ENCODE assay signal across 12 cellular contexts in the genomic region with DNA sequence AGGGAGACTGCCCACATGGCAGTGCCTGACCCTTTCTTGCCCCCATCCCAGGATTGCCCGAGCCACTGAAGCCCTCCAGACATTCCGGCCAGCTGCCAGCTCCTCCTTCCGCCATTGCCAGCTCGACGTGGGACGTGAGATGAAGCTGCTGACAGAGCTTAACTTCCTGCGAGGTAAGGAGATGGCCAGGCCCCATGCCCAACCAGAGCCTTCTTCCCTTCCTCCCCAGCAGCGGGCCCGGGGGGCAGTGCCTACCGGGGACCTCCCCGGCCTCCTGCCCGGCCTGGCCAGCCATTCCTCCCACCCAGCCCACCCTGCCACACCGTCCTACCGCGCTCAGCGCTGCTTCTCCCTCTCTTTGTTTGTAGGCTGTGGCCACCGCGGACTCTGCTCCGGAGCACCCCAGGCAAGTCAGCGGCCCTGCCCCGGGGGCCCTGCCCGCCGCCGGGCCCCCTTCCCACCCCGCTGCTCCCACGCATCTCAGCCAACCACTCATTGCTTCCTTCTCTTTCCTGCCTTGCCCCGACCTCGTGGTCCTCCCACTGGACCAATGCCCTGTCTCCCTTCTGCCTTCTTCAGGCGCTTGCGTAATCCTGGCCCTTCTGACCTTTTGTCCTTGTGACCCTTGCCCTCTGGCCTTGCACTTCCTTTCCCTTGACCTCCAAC. TPM values are rescaled to one million over a fixed set of nuclear protein-coding genes. Genes with fewer than 3 reads are reported as not detected.
DNase-seq lines count a peak whose midpoint lies in the region; ATAC-seq and TF ChIP-seq lines count a peak whose summit lies in the region.
"Had no signal": no experiment of that assay in that cellular context is flagged by ENCODE, and none has a peak within 500 bp of the region (broad histone marks: within the 10 kb centered on the region; RNA-seq: fewer than 3 reads in every experiment).

No MANE protein-coding gene starts in this region.

- TF ChIP-seq CTCF in endothelial cell (IDR thresholded peaks at IDR 0.05; ENCODE audit: unreplicated experiment) (no peak), stomach (IDR thresholded peaks at IDR 0.05) (no peak), prostate gland (IDR thresholded peaks at IDR 0.05) (no peak)

- TF ChIP-seq EP300 in stomach (IDR thresholded peaks at IDR 0.05), result no peak

- peaks cover 42% of the 10 kb centered on the region for H3K36me3 Mint-ChIP-seq in activated naive CD4-positive, alpha-beta T cell treated with anti-CD3 and anti-CD28 coated beads, Interleukin-2, amount 10 ng/mL, durations not matched to agents 7 days and 5 days
- H3K36me3 Mint-ChIP-seq in endothelial cell (ENCODE audit: low read depth, unreplicated experiment), result peaks cover 20% of the 10 kb centered on the region

- peaks cover 36 to 81% (median 75%) of the 10 kb centered on the region in 4 donors for H3K4me1 ChIP-seq in stomach
- H3K4me1 ChIP-seq in prostate gland (replicated peaks), result no peaks in the 10 kb centered on the region

- H3K4me3 ChIP-seq in stomach (no peak overlapping the region), prostate gland (no peak overlapping the region)

- DNase-seq in activated naive CD4-positive, alpha-beta T cell treated with anti-CD3 and anti-CD28 coated beads, Interleukin-2, amount 10 ng/mL, durations not matched to agents 7 days and 5 days, result peak; percentile 11
- no peak for DNase-seq in activated naive CD4-positive, alpha-beta T cell treated with anti-CD3 and anti-CD28 coated beads, Interleukin-2, amount 50 U/mL, for 16 hours
- DNase-seq in NOMO-1 treated with DMSO at 0.1 percent for 48 hours (lab: John Stamatoyannopoulos, UW; ENCODE audit: unreplicated experiment) (peak; percentile 43), endothelial cell (ENCODE audit: low spot score) (no peak), stomach (peak; percentile 28), prostate gland (ENCODE audit: low spot score) (no peak), NCI-H446 treated with DMSO at 0.1 percent for 48 hours (lab: John Stamatoyannopoulos, UW) (no peak)
- DNase-seq: amygdala, DND-41, foreskin fibroblast had no signal

- H3K4me3 Mint-ChIP-seq in activated naive CD4-positive, alpha-beta T cell treated with anti-CD3 and anti-CD28 coated beads, Interleukin-2, amount 10 ng/mL, durations not matched to agents 7 days and 5 days, result no peak overlapping the region
- peak overlapping the region; percentile 63 for H3K4me3 Mint-ChIP-seq in endothelial cell (ENCODE audit: unreplicated experiment)
- H3K4me3 Mint-ChIP-seq: T-helper 1 cell treated with Interleukin-12 subunit alpha and Interleukin-12 subunit beta and Interleukin-4 antibody, amounts not matched to agents 30 μg/mL and 1 μg/mL, for 36 hours had no signal

- H3K27me3 ChIP-seq in stomach, result peaks cover 0 to 19% (median 6%) of the 10 kb centered on the region in 3 donors
- H3K27me3 ChIP-seq in prostate gland (replicated peaks; ENCODE audit: insufficient read depth), result peaks cover 2% of the 10 kb centered on the region

- H3K36me3 ChIP-seq in stomach (peaks cover 0 to 16% (median 0%) of the 10 kb centered on the region in 4 donors), prostate gland (no peaks in the 10 kb centered on the region)

- H3K27me3 Mint-ChIP-seq in activated naive CD4-positive, alpha-beta T cell treated with anti-CD3 and anti-CD28 coated beads, Interleukin-2, amount 10 ng/mL, durations not matched to agents 7 days and 5 days, result no peaks in the 10 kb centered on the region
- peaks cover 7% of the 10 kb centered on the region for H3K27me3 Mint-ChIP-seq in endothelial cell (ENCODE audit: unreplicated experiment)

- CTCF ChIA-PET in activated naive CD4-positive, alpha-beta T cell treated with anti-CD3 and anti-CD28 coated beads, Interleukin-2, amount 10 ng/mL, durations not matched to agents 7 days and 5 days (lab: Charles Lee), result interaction anchor here (1.7 to 2.5 kb wide), 3 partner anchors 15 to 72 kb away, joined by 5 to 37 read pairs (median 19); a partner anchor contains a TSS

- 69 to 77% (median 75%) methylated on average over 20 to 30 of the region's 30 CpGs for WGBS in stomach, 5 donors
- WGBS in prostate gland, result 85% methylated on average over 29 of the region's 30 CpGs

- no peaks in the 10 kb centered on the region for H3K9me3 Mint-ChIP-seq in activated naive CD4-positive, alpha-beta T cell treated with anti-CD3 and anti-CD28 coated beads, Interleukin-2, amount 10 ng/mL, durations not matched to agents 7 days and 5 days
- no peaks in the 10 kb centered on the region for H3K9me3 Mint-ChIP-seq in endothelial cell (ENCODE audit: unreplicated experiment)
- H3K9me3 Mint-ChIP-seq: T-helper 1 cell treated with Interleukin-12 subunit alpha and Interleukin-12 subunit beta and Interleukin-4 antibody, amounts not matched to agents 30 μg/mL and 1 μg/mL, for 36 hours had no signal

- H3K4me1 Mint-ChIP-seq in activated naive CD4-positive, alpha-beta T cell treated with anti-CD3 and anti-CD28 coated beads, Interleukin-2, amount 10 ng/mL, durations not matched to agents 7 days and 5 days, result peaks cover 47% of the 10 kb centered on the region
- H3K4me1 Mint-ChIP-seq in endothelial cell (ENCODE audit: unreplicated experiment), result peaks cover 15% of the 10 kb centered on the region

- peak overlapping the region; percentile 34 for H3K27ac Mint-ChIP-seq in activated naive CD4-positive, alpha-beta T cell treated with anti-CD3 and anti-CD28 coated beads, Interleukin-2, amount 10 ng/mL, durations not matched to agents 7 days and 5 days
- H3K27ac Mint-ChIP-seq in endothelial cell (ENCODE audit: unreplicated experiment), result no peak overlapping the region

- TF ChIP-seq POLR2A in stomach (IDR thresholded peaks at IDR 0.05) (no peak), prostate gland (IDR thresholded peaks at IDR 0.05) (no peak)

- H3K9me3 ChIP-seq in stomach, result no peaks in the 10 kb centered on the region
- H3K9me3 ChIP-seq in prostate gland, result no peaks in the 10 kb centered on the region

- no peak for ATAC-seq in GM18870 (IDR thresholded peaks at IDR 0.05; ENCODE audit: unreplicated experiment)

- H3K27ac ChIP-seq in stomach, result peak overlapping the region; percentile 73 to 96 (median 81)
- H3K27ac ChIP-seq in prostate gland, result no peak overlapping the region

- intact Hi-C loops in stomach (cut with DNase I; ENCODE audit: low total_unique reads), result loop anchor here (10.0 kb wide), 1 partner anchor 46 kb away; no protein-coding TSS in a partner anchor
- intact Hi-C loops in prostate gland (cut with DNase I), result no loop called here

RNA-seq across cellular contexts. Expression of a gene that starts 4.9 kb away (rescaled TPM):
- total RNA-seq in endothelial cell (ENCODE audit: unreplicated experiment), result 8.5 TPM
- 10 to 100 TPM in 1 of 5 donors, 1 to 10 TPM in 1, under 1 TPM in 1, not detected in 2; 0.73 to 16.9 (median 5.4) TPM for total RNA-seq in stomach
- under 1 TPM; 0.58 to 0.68 (median 0.61) TPM for polyA plus RNA-seq in stomach
- 1 to 10 TPM in 1 of 2 donors, under 1 TPM in 1; 0.14 to 1.6 TPM for total RNA-seq in prostate gland

RNA-seq across cellular contexts. Expression of a gene that starts 5.5 kb away (rescaled TPM):
- total RNA-seq in endothelial cell (ENCODE audit: unreplicated experiment) (173 TPM), stomach (100 to 1,000 TPM in 3 of 5 donors, 10 to 100 TPM in 2; 60.8 to 238 (median 133) TPM), prostate gland (100 to 1,000 TPM; 111 to 236 TPM)
- 100 to 1,000 TPM; 183 to 399 (median 242) TPM for polyA plus RNA-seq in stomach

RNA-seq across cellular contexts. Expression of a gene that starts 29.1 kb away (rescaled TPM):
- total RNA-seq in endothelial cell (ENCODE audit: unreplicated experiment), result 35.5 TPM
- 10 to 100 TPM; 11.0 to 65.9 (median 25.4) TPM for total RNA-seq in stomach
- 10 to 100 TPM; 11.0 to 27.9 (median 17.8) TPM for polyA plus RNA-seq in stomach
- total RNA-seq in prostate gland, result 10 to 100 TPM; 13.1 to 38.5 TPM

RNA-seq across cellular contexts. Expression of a gene that starts 29.9 kb away (rescaled TPM):
- total RNA-seq in endothelial cell (ENCODE audit: unreplicated experiment) (38.8 TPM), stomach (10 to 100 TPM in 4 of 5 donors, 1 to 10 TPM in 1; 1.2 to 54.9 (median 25.2) TPM), prostate gland (10 to 100 TPM; 49.6 to 57.1 TPM)
- polyA plus RNA-seq in stomach, result 10 to 100 TPM; 48.3 to 71.1 (median 58.2) TPM

RNA-seq across cellular contexts. Expression of a gene that starts 38.2 kb away (rescaled TPM):
- 39.2 TPM for total RNA-seq in endothelial cell (ENCODE audit: unreplicated experiment)
- total RNA-seq in stomach, result 10 to 100 TPM in 4 of 5 donors, not detected in 1; 13.3 to 51.3 (median 38.3) TPM
- 100 to 1,000 TPM; 192 to 301 (median 220) TPM for polyA plus RNA-seq in stomach
- total RNA-seq in prostate gland, result 10 to 100 TPM; 93.6 to 97.0 TPM

Comparison
In these comparisons a context has a peak if more than half of its experiments do, and no peak if none do; other contexts are left out.
1. DNase-seq: peak in activated naive CD4-positive, alpha-beta T cell treated with anti-CD3 and anti-CD28 coated beads, Interleukin-2, amount 10 ng/mL, durations not matched to agents 7 days and 5 days (single experiment), NOMO-1 treated with DMSO at 0.1 percent for 48 hours (single experiment) and stomach (single experiment); none in activated naive CD4-positive, alpha-beta T cell treated with anti-CD3 and anti-CD28 coated beads, Interleukin-2, amount 50 U/mL, for 16 hours (single experiment), endothelial cell (single experiment), prostate gland (single experiment) and NCI-H446 treated with DMSO at 0.1 percent for 48 hours (single experiment).
2. H3K27ac ChIP-seq: peak in stomach (5 of 5); none in prostate gland (0 of 2).